2 cellular contexts compared by ENCODE assay signal in the genomic region with DNA sequence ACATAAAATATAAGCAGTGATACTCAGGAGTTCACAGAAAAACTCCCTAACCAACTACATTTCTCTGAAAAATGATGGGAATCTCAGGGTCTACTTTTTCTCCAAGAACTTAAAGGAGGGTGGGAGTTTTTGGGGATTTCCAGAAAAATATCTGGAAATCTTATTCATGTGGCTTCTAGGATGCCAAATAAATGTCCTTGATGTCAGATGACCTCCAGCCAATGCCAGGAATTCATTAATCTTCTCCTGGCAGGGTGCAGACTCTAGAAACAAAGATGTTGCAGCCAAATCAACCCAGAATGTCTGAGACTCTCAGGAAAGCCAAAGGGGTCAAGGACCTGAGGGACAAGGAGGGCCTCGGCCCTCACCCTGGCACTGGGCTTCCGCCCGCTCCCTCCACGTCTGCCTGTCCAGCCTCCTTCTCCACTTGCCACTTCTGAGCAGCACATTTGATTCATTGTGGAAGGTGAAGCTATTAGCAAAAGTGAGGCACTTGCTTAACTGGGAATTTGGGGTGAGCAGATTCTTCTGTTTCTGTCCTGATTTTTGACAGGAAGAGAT.
TF ChIP-seq lines count a peak whose summit lies in the region.

No MANE protein-coding gene starts in this region.

TF ChIP-seq in IMR-90, 13 proteins besides CTCF, POLR2A, EP300 and RAD21:
- TF ChIP-seq RCOR1 (IDR thresholded peaks at IDR 0.05; ENCODE audit: insufficient replicate concordance, low read length) (no peak), SMC3 (IDR thresholded peaks at IDR 0.05; ENCODE audit: low read depth, low read length) (no peak), CHD1 (IDR thresholded peaks at IDR 0.05; ENCODE audit: low read depth, low read length) (no peak), MAFK (IDR thresholded peaks at IDR 0.05; ENCODE audit: low read depth, low read length) (no peak), FOS (IDR thresholded peaks at IDR 0.05; ENCODE audit: low read depth, low read length) (no peak), NFE2L2 (IDR thresholded peaks at IDR 0.05; ENCODE audit: low read depth, low read length) (no peak), MXI1 (IDR thresholded peaks at IDR 0.05; ENCODE audit: borderline replicate concordance, low read depth, low read length) (no peak), RFX5 (IDR thresholded peaks at IDR 0.05; ENCODE audit: low read depth, low read length) (no peak), BHLHE40 (IDR thresholded peaks at IDR 0.05; ENCODE audit: low read depth, low read length) (no peak), CEBPB (IDR thresholded peaks at IDR 0.05; ENCODE audit: low read depth, low read length) (no peak), MAZ (IDR thresholded peaks at IDR 0.05; ENCODE audit: borderline replicate concordance, low read depth, low read length) (no peak)
- TF ChIP-seq, protein P1, sequence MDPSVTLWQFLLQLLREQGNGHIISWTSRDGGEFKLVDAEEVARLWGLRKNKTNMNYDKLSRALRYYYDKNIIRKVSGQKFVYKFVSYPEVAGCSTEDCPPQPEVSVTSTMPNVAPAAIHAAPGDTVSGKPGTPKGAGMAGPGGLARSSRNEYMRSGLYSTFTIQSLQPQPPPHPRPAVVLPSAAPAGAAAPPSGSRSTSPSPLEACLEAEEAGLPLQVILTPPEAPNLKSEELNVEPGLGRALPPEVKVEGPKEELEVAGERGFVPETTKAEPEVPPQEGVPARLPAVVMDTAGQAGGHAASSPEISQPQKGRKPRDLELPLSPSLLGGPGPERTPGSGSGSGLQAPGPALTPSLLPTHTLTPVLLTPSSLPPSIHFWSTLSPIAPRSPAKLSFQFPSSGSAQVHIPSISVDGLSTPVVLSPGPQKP (IDR thresholded peaks at IDR 0.05; ENCODE audit: borderline replicate concordance, low read depth, low read length): no peak
- TF ChIP-seq, protein P2, sequence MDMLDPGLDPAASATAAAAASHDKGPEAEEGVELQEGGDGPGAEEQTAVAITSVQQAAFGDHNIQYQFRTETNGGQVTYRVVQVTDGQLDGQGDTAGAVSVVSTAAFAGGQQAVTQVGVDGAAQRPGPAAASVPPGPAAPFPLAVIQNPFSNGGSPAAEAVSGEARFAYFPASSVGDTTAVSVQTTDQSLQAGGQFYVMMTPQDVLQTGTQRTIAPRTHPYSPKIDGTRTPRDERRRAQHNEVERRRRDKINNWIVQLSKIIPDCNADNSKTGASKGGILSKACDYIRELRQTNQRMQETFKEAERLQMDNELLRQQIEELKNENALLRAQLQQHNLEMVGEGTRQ (IDR thresholded peaks at IDR 0.05; ENCODE audit: low read depth, low read length): no peak

TF ChIP-seq in H1, 55 proteins besides CTCF, POLR2A, EP300 and RAD21:
- TF ChIP-seq TAF1 (IDR thresholded peaks at IDR 0.05; ENCODE audit: low read depth, low read length) (no peak), JUND (IDR thresholded peaks at IDR 0.05; ENCODE audit: low read length) (no peak), SP4 (IDR thresholded peaks at IDR 0.05; ENCODE audit: low read length) (no peak), GTF2F1 (IDR thresholded peaks at IDR 0.05; ENCODE audit: borderline replicate concordance, low read depth, low read length) (no peak), NANOG (IDR thresholded peaks at IDR 0.05; ENCODE audit: insufficient read depth, low read depth, low read length, poor library complexity, severe bottlenecking) (no peak), ZNF274 (IDR thresholded peaks at IDR 0.05; ENCODE audit: borderline replicate concordance, extremely low read depth, low read length) (no peak), SRF (IDR thresholded peaks at IDR 0.05; ENCODE audit: low read depth, low read length) (no peak), RFX5 (IDR thresholded peaks at IDR 0.05; ENCODE audit: borderline replicate concordance, low read depth, low read length) (no peak), HDAC6 (IDR thresholded peaks at IDR 0.05; ENCODE audit: low read depth, low read length) (no peak), BCL11A (IDR thresholded peaks at IDR 0.05; ENCODE audit: low read depth in 2 of 2, low read length in 2 of 2) (no peak), CHD2 (IDR thresholded peaks at IDR 0.05; ENCODE audit: low read length) (no peak), SIN3A (conservative IDR thresholded peaks at IDR 0.05 in 1 of 2, IDR thresholded peaks at IDR 0.05 in 1 of 2; ENCODE audit: low read depth in 1 of 2, low read length in 2 of 2) (no peak), TEAD4 (IDR thresholded peaks at IDR 0.05; ENCODE audit: low read depth, low read length) (no peak), CREB1 (IDR thresholded peaks at IDR 0.05) (no peak)
- TF ChIP-seq, protein P3, sequence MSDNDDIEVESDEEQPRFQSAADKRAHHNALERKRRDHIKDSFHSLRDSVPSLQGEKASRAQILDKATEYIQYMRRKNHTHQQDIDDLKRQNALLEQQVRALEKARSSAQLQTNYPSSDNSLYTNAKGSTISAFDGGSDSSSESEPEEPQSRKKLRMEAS (IDR thresholded peaks at IDR 0.05): no peak
- TF ChIP-seq, protein P4, sequence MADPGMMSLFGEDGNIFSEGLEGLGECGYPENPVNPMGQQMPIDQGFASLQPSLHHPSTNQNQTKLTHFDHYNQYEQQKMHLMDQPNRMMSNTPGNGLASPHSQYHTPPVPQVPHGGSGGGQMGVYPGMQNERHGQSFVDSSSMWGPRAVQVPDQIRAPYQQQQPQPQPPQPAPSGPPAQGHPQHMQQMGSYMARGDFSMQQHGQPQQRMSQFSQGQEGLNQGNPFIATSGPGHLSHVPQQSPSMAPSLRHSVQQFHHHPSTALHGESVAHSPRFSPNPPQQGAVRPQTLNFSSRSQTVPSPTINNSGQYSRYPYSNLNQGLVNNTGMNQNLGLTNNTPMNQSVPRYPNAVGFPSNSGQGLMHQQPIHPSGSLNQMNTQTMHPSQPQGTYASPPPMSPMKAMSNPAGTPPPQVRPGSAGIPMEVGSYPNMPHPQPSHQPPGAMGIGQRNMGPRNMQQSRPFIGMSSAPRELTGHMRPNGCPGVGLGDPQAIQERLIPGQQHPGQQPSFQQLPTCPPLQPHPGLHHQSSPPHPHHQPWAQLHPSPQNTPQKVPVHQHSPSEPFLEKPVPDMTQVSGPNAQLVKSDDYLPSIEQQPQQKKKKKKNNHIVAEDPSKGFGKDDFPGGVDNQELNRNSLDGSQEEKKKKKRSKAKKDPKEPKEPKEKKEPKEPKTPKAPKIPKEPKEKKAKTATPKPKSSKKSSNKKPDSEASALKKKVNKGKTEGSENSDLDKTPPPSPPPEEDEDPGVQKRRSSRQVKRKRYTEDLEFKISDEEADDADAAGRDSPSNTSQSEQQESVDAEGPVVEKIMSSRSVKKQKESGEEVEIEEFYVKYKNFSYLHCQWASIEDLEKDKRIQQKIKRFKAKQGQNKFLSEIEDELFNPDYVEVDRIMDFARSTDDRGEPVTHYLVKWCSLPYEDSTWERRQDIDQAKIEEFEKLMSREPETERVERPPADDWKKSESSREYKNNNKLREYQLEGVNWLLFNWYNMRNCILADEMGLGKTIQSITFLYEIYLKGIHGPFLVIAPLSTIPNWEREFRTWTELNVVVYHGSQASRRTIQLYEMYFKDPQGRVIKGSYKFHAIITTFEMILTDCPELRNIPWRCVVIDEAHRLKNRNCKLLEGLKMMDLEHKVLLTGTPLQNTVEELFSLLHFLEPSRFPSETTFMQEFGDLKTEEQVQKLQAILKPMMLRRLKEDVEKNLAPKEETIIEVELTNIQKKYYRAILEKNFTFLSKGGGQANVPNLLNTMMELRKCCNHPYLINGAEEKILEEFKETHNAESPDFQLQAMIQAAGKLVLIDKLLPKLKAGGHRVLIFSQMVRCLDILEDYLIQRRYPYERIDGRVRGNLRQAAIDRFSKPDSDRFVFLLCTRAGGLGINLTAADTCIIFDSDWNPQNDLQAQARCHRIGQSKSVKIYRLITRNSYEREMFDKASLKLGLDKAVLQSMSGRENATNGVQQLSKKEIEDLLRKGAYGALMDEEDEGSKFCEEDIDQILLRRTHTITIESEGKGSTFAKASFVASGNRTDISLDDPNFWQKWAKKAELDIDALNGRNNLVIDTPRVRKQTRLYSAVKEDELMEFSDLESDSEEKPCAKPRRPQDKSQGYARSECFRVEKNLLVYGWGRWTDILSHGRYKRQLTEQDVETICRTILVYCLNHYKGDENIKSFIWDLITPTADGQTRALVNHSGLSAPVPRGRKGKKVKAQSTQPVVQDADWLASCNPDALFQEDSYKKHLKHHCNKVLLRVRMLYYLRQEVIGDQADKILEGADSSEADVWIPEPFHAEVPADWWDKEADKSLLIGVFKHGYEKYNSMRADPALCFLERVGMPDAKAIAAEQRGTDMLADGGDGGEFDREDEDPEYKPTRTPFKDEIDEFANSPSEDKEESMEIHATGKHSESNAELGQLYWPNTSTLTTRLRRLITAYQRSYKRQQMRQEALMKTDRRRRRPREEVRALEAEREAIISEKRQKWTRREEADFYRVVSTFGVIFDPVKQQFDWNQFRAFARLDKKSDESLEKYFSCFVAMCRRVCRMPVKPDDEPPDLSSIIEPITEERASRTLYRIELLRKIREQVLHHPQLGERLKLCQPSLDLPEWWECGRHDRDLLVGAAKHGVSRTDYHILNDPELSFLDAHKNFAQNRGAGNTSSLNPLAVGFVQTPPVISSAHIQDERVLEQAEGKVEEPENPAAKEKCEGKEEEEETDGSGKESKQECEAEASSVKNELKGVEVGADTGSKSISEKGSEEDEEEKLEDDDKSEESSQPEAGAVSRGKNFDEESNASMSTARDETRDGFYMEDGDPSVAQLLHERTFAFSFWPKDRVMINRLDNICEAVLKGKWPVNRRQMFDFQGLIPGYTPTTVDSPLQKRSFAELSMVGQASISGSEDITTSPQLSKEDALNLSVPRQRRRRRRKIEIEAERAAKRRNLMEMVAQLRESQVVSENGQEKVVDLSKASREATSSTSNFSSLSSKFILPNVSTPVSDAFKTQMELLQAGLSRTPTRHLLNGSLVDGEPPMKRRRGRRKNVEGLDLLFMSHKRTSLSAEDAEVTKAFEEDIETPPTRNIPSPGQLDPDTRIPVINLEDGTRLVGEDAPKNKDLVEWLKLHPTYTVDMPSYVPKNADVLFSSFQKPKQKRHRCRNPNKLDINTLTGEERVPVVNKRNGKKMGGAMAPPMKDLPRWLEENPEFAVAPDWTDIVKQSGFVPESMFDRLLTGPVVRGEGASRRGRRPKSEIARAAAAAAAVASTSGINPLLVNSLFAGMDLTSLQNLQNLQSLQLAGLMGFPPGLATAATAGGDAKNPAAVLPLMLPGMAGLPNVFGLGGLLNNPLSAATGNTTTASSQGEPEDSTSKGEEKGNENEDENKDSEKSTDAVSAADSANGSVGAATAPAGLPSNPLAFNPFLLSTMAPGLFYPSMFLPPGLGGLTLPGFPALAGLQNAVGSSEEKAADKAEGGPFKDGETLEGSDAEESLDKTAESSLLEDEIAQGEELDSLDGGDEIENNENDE (IDR thresholded peaks at IDR 0.05; ENCODE audit: insufficient replicate concordance, low read length): no peak
TF ChIP-seq in H1: peak in this region for 0.
